Comparison of ENCODE assay signal across 8 cellular contexts in genomic region chr12:93677195-93678064, GRCh38.
DNase-seq lines count a peak whose midpoint lies in the region; ATAC-seq and TF ChIP-seq lines count a peak whose summit lies in the region.

Gene CRADD (plus strand): TSS chr12:93677375.

- no peak for TF ChIP-seq CTCF in AG10803 (conservative IDR thresholded peaks at IDR 0.05; ENCODE audit: low read length)

- peak; percentile 93 for ATAC-seq in GM19035 (IDR thresholded peaks at IDR 0.05; ENCODE audit: unreplicated experiment)
- ATAC-seq in HG03354 (IDR thresholded peaks at IDR 0.05; ENCODE audit: poor library complexity, severe bottlenecking, unreplicated experiment), result peak; percentile 90

- DNase-seq in AG10803 (ENCODE audit: low read depth), result peak; percentile 99
- peak; percentile 99 for DNase-seq in NCI-H446 treated with DMSO at 0.1 percent for 48 hours (lab: John Stamatoyannopoulos, UW)
- DNase-seq in activated CD4-positive, CD25-positive, alpha-beta regulatory T cell treated with anti-CD3 and anti-CD28 coated beads, Interleukin-2, amount 50 U/mL, for 72 hours, result peak; percentile 81
- DNase-seq in cerebellar nuclear complex (lab: John Stamatoyannopoulos, UW), result peak; percentile 49 to 84
- DNase-seq in islet precursor cell, result peak; percentile 96
- peak; percentile 72 to 83 (median 76) for DNase-seq in stimulated activated CD4-positive, alpha-beta T cell treated with anti-CD3 and anti-CD28 coated beads, Interleukin-12 subunit alpha, Interleukin-12 subunit beta, amount 100 ng/mL, for 48 hours (ENCODE audit: low read depth in 2 of 3, low spot score in 1 of 3)

- peak within 1 kb of the TSS; percentile 71 for H3K4me3 ChIP-seq in AG10803 (ENCODE audit: low read length)

Comparison
In these comparisons a context has a peak if more than half of its experiments do, and no peak if none do; other contexts are left out.
1. Peak in every context shown above with its lines: DNase-seq, ATAC-seq and H3K4me3 ChIP-seq.